ENCODE assay signal across 15 cellular contexts in the genomic region with DNA sequence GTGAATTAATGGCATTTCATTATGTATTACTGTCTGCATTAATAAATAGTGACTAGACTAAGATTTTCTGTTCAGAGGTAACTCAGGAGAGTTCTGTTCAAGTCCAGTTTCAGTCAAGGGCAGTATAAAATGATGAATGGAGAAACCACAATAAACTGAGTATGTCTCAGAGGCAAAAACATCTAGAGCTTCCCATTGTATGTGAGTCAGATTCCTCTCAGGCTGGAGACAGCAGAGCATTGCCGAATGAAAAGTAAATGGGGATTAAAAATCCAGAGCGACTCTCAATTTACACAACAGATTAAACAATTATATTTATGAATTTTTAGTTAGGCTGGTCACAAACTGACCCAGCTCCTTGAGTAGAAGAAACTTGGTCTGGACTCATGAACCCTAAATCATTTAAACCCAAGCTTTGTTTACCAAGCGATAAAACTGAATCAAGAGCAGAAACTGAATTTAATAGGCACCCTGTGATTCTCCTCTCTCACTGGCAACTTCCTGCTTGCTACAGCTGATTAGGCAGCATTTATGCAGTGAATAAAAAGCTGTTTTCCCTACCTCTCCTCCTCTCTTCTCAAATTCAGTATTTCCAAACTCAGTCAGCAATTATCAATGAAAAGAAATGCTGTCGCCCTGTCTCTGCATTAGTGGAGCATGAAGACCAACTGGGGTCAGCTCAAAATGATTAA.
DNase-seq lines count a peak whose midpoint lies in the region; ATAC-seq and TF ChIP-seq lines count a peak whose summit lies in the region.
"Had no signal": no experiment of that assay in that cellular context is flagged by ENCODE, and none has a peak within 500 bp of the region (broad histone marks: within the 10 kb centered on the region; RNA-seq: fewer than 3 reads in every experiment).

No MANE protein-coding gene starts in this region.

- H3F3A ChIP-seq in PC-3 (ENCODE audit: low read length, unreplicated experiment), result no peaks in the 10 kb centered on the region

- no peaks in the 10 kb centered on the region for H4K20me1 ChIP-seq in PC-3 (ENCODE audit: low read length)
- no peaks in the 10 kb centered on the region for H4K20me1 ChIP-seq in osteoblast (ENCODE audit: insufficient read depth, low read length)

- H3K9me2 ChIP-seq in PC-3 (replicated peaks; ENCODE audit: low read length), result no peaks in the 10 kb centered on the region

- H3K4me3 ChIP-seq in PC-3 (ENCODE audit: low read length), result peak overlapping the region; percentile 49; the same call in 1 of the 2 replicates
- peak overlapping the region; percentile 19 for H3K4me3 ChIP-seq in osteoblast (ENCODE audit: insufficient read depth, low read length)
- no peak overlapping the region for H3K4me3 ChIP-seq in H7 (ENCODE audit: insufficient read depth, low read depth, low read length)
- H3K4me3 ChIP-seq in vagina, result no peak overlapping the region

- H3K79me2 ChIP-seq in PC-3 (ENCODE audit: low read length) (no peaks in the 10 kb centered on the region), osteoblast (ENCODE audit: insufficient read depth, low read length) (no peaks in the 10 kb centered on the region)

- H3K27me3 ChIP-seq in PC-3 (ENCODE audit: low read length) (no peaks in the 10 kb centered on the region), osteoblast (ENCODE audit: insufficient read depth, low read length) (no peaks in the 10 kb centered on the region), H7 (ENCODE audit: control insufficient read depth, insufficient read depth, low read length) (no peaks in the 10 kb centered on the region), vagina (no peaks in the 10 kb centered on the region)

- no peak overlapping the region for H3K9ac ChIP-seq in PC-3 (ENCODE audit: low read length)

- H3K4me2 ChIP-seq in PC-3 (ENCODE audit: low read length) (peak overlapping the region; percentile 34), osteoblast (ENCODE audit: insufficient read depth, low read length) (peak overlapping the region; percentile 36)

- CTCF ChIA-PET in HEK293T (lab: Yijun Ruan, JAX) (interaction anchor here (0.6 to 1.0 kb wide), 2 partner anchors 373 to 1013 kb away, joined by 3 to 5 read pairs; no protein-coding TSS in a partner anchor), PC-3 (lab: Charles Lee) (interaction anchor here (0.6 kb wide), 1 partner anchor 1314 kb away, joined by 9 read pairs; no protein-coding TSS in a partner anchor)

- H3K9me3 ChIP-seq in PC-3 (ENCODE audit: low read length), result no peaks in the 10 kb centered on the region
- no peaks in the 10 kb centered on the region for H3K9me3 ChIP-seq in osteoblast (ENCODE audit: low read depth, low read length)
- H3K9me3 ChIP-seq in vagina, result no peaks in the 10 kb centered on the region

- H3K4me1 ChIP-seq in PC-3 (ENCODE audit: insufficient read depth, low read length) (no peaks in the 10 kb centered on the region), osteoblast (ENCODE audit: insufficient read depth, low read length) (no peaks in the 10 kb centered on the region), vagina (no peaks in the 10 kb centered on the region)

- no peak for TF ChIP-seq CTCF in PC-3 (conservative IDR thresholded peaks at IDR 0.05; ENCODE audit: low read depth, low read length)
- no peak for TF ChIP-seq CTCF in osteoblast (IDR thresholded peaks at IDR 0.05; ENCODE audit: extremely low read depth, low read depth, low read length)
- no peak for TF ChIP-seq CTCF in vagina (IDR thresholded peaks at IDR 0.05)

- H3K36me3 ChIP-seq in PC-3 (ENCODE audit: low read depth, low read length) (no peaks in the 10 kb centered on the region), osteoblast (ENCODE audit: insufficient read depth, low read length) (no peaks in the 10 kb centered on the region), H7 (replicated peaks; ENCODE audit: control insufficient read depth, insufficient read depth, low read length) (no peaks in the 10 kb centered on the region), vagina (no peaks in the 10 kb centered on the region)

- H2AFZ ChIP-seq in PC-3 (ENCODE audit: low read length), result peak overlapping the region; percentile 71; the same call in 1 of the 2 replicates
- H2AFZ ChIP-seq in osteoblast (ENCODE audit: low read length), result peak overlapping the region; percentile 15

- TF ChIP-seq POLR2A in vagina (IDR thresholded peaks at IDR 0.05), result no peak

- H3K27ac ChIP-seq in PC-3 (ENCODE audit: low read length), result no peak overlapping the region
- no peak overlapping the region for H3K27ac ChIP-seq in osteoblast (ENCODE audit: low read depth, low read length)
- H3K27ac ChIP-seq in vagina, result no peak overlapping the region

- no TSS peak for BruUV-seq in PC-3 (replicated peaks; lab: Mats Ljungman, UMichigan)

- ATAC-seq in PC-3 (peak; percentile 84), GM18498 (IDR thresholded peaks at IDR 0.05; ENCODE audit: unreplicated experiment) (no peak)
- ATAC-seq: SK-N-SH treated with all-trans-retinoic acid at 6 μM for 48 hours; stimulated activated naive B cell treated with anti-CD40 and anti-IgM and Interleukin-4, amounts not matched to agents 10 μg/mL and 1 μg/mL and 100 μg/mL, for 72 hours had no signal

- peak; percentile 12 for DNase-seq in HEK293T (ENCODE audit: extremely low spot score)
- DNase-seq in PC-3, result peak; percentile 8
- peak; percentile 48 for DNase-seq in glomerular visceral epithelial cell (ENCODE audit: extremely low spot score)
- DNase-seq in osteoblast (ENCODE audit: insufficient read length, low spot score, missing footprints), result peak; percentile 13
- DNase-seq in H7, result no peak
- DNase-seq in vagina (ENCODE audit: extremely low spot score in 2 of 2), result no peak
- DNase-seq in effector CD4-positive, alpha-beta T cell, result no peak
- DNase-seq: activated naive CD4-positive, alpha-beta T cell; DMS79 treated with DMSO at 0.1 percent for 48 hours; KG1; NCI-H187 treated with DMSO at 0.1 percent for 48 hours; stimulated activated CD4-positive, alpha-beta T cell treated with anti-CD3 and anti-CD28 coated beads, Interleukin-4, amount 100 ng/mL, for 4 hours; stimulated activated naive B cell treated with anti-CD40 and anti-IgM and Interleukin-4, amounts not matched to agents 10 μg/mL and 1 μg/mL and 100 μg/mL, for 72 hours had no signal

- intact Hi-C loops in PC-3 (cut with micrococcal nuclease), result no loop called here
- intact Hi-C loops in vagina (cut with DNase I), result no loop called here

- POLR2A ChIA-PET in HEK293T (lab: Yijun Ruan, JAX), result no interaction called here
- POLR2A ChIA-PET in PC-3 (lab: Charles Lee; ENCODE audit: unreplicated experiment), result no interaction called here

TF ChIP-seq in HEK293T, 16 proteins besides CTCF, POLR2A, EP300 and RAD21:
- TF ChIP-seq NFRKB (IDR thresholded peaks at IDR 0.05) (no peak), SUZ12 (IDR thresholded peaks at IDR 0.05) (no peak), FOXA1 (IDR thresholded peaks at IDR 0.05) (no peak), HDGF (IDR thresholded peaks at IDR 0.05; ENCODE audit: borderline replicate concordance) (no peak), FOXM1 (IDR thresholded peaks at IDR 0.05; ENCODE audit: borderline replicate concordance) (no peak), CTBP1 (IDR thresholded peaks at IDR 0.05; ENCODE audit: borderline replicate concordance) (no peak), ELF4 (IDR thresholded peaks at IDR 0.05) (no peak), ZNF384 (IDR thresholded peaks at IDR 0.05) (no peak)
- TF ChIP-seq, protein P1, sequence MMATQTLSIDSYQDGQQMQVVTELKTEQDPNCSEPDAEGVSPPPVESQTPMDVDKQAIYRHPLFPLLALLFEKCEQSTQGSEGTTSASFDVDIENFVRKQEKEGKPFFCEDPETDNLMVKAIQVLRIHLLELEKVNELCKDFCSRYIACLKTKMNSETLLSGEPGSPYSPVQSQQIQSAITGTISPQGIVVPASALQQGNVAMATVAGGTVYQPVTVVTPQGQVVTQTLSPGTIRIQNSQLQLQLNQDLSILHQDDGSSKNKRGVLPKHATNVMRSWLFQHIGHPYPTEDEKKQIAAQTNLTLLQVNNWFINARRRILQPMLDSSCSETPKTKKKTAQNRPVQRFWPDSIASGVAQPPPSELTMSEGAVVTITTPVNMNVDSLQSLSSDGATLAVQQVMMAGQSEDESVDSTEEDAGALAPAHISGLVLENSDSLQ (IDR thresholded peaks at IDR 0.05), result no peak

Comparison
In these comparisons a context has a peak if more than half of its experiments do, and no peak if none do; other contexts are left out.
1. DNase-seq: peak in HEK293T (single experiment), PC-3 (single experiment), glomerular visceral epithelial cell (single experiment) and osteoblast (single experiment); none in H7 (single experiment), vagina (0 of 2) and effector CD4-positive, alpha-beta T cell (single experiment).
2. H3K4me3 ChIP-seq: peak in PC-3 (single experiment) and osteoblast (single experiment); none in H7 (single experiment) and vagina (0 of 2).